ENCODE assay signal across 3 cellular contexts in the genomic region with DNA sequence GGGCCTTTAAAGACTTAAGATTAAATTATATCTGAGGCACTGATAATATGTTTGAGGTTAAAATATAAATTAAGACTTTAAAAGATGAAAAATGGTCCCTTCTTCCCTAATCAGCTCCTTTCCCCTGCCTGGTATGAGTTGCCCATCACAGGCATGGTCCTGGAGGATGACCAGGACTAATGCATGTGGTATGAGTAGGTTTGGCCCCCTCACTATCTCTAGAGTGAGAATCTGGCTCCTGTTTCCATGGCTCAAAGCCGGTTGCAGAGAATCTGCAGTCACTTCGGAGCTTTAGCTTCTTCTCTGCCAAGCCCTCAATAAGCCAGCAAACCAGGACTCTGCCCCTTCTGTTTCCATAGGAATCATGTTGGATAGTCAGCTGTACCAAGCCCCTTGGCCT. TPM values are rescaled to one million over a fixed set of nuclear protein-coding genes. Genes with fewer than 3 reads are reported as not detected.
"Had no signal": no experiment of that assay in that cellular context is flagged by ENCODE, and none has a peak within 500 bp of the region (broad histone marks: within the 10 kb centered on the region; RNA-seq: fewer than 3 reads in every experiment).

No MANE protein-coding gene starts in this region.

RNA-seq across cellular contexts. Expression of gene IL12RB1, which starts 54.6 kb away (rescaled TPM):
- total RNA-seq: cardiac muscle cell, endothelial cell of umbilical vein, WTC11 had no signal
- polyA plus RNA-seq: cardiac muscle cell, endothelial cell of umbilical vein had no signal
